1 cellular context compared by ENCODE assay signal in genomic region chr11:59176330-59176729, GRCh38.
TF ChIP-seq lines count a peak whose summit lies in the region.

No MANE protein-coding gene starts in this region.

TF ChIP-seq in liver, 16 proteins besides CTCF, POLR2A, EP300 and RAD21 (continued from another document):
- TF ChIP-seq ZBTB33 (IDR thresholded peaks at IDR 0.05) (peak; percentile 63), HNF4A (conservative IDR thresholded peaks at IDR 0.05) (peak; percentile 87 to 91), MAX (IDR thresholded peaks at IDR 0.05) (peak; percentile 64), HNF4G (IDR thresholded peaks at IDR 0.05) (peak; percentile 66), FOXA1 (IDR thresholded peaks at IDR 0.05) (peak; percentile 30), REST (IDR thresholded peaks at IDR 0.05) (peak; percentile 15), RXRA (IDR thresholded peaks at IDR 0.05) (peak; percentile 63 to 83)
